7 cellular contexts compared by ENCODE assay signal in the genomic region with DNA sequence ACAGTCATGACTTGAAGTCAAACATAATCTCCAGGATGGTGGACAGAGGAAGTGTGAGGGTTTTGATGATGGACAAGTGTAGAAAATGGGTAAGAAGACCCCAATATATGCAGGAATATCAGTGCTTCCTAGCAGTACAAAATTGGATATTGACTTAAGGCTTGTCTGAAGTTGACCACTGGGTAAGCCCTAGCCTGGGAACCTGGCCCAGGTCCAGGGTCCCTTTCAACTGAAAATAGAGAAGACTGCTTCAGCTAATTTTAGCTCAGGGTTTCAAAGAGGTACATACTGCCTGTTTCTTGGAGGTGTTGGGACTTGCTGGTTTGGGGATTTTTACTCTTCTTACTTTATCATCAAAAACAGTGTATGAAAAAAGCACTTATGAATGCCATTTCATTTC. TPM values are rescaled to one million over a fixed set of nuclear protein-coding genes. Genes with fewer than 3 reads are reported as not detected.
A peak's percentile ranks its signal among the peaks of the same experiment; 100 is the strongest.
DNase-seq lines count a peak whose midpoint lies in the region; ATAC-seq and TF ChIP-seq lines count a peak whose summit lies in the region.

No MANE protein-coding gene starts in this region.

- peaks cover 9% of the 10 kb centered on the region for H3K36me3 Mint-ChIP-seq in activated naive CD8-positive, alpha-beta T cell

- peaks cover 5% of the 10 kb centered on the region for H3K36me3 ChIP-seq in osteoblast (ENCODE audit: insufficient read depth, low read length)

- no peak overlapping the region for H3K4me3 ChIP-seq in osteoblast (ENCODE audit: insufficient read depth, low read length)

- ATAC-seq in GM18858 (IDR thresholded peaks at IDR 0.05; ENCODE audit: unreplicated experiment) (peak; percentile 21), HG02763 (IDR thresholded peaks at IDR 0.05; ENCODE audit: unreplicated experiment) (peak; percentile 15)

- H3K27me3 ChIP-seq in osteoblast (ENCODE audit: insufficient read depth, low read length), result no peaks in the 10 kb centered on the region

- peaks cover 76% of the 10 kb centered on the region for H3K79me2 ChIP-seq in osteoblast (ENCODE audit: insufficient read depth, low read length)

- peaks cover 67% of the 10 kb centered on the region for H4K20me1 ChIP-seq in osteoblast (ENCODE audit: insufficient read depth, low read length)

- DNase-seq in osteoblast (ENCODE audit: insufficient read length, low spot score, missing footprints) (peak; percentile 55), SKM-1 (lab: John Stamatoyannopoulos, UW; ENCODE audit: unreplicated experiment) (no peak), T-helper 9 cell (no peak), activated gamma-delta T cell treated with Interleukin-2 at 50 U/mL for 16 hours (no peak)

- no peaks in the 10 kb centered on the region for H3K27me3 Mint-ChIP-seq in activated naive CD8-positive, alpha-beta T cell

- H2AFZ ChIP-seq in osteoblast (ENCODE audit: low read length), result no peak overlapping the region

- TF ChIP-seq CTCF in osteoblast (IDR thresholded peaks at IDR 0.05; ENCODE audit: extremely low read depth, low read depth, low read length), result no peak

- peak overlapping the region; percentile 51 for H3K27ac Mint-ChIP-seq in activated naive CD8-positive, alpha-beta T cell

- H3K9me3 ChIP-seq in osteoblast (ENCODE audit: low read depth, low read length), result no peaks in the 10 kb centered on the region

- H3K9me3 Mint-ChIP-seq in activated naive CD8-positive, alpha-beta T cell (ENCODE audit: low read depth), result no peaks in the 10 kb centered on the region

- H3K4me3 Mint-ChIP-seq in activated naive CD8-positive, alpha-beta T cell, result peak overlapping the region; percentile 24

- peaks cover 62% of the 10 kb centered on the region for H3K4me1 Mint-ChIP-seq in activated naive CD8-positive, alpha-beta T cell (ENCODE audit: low read depth)

- H3K4me2 ChIP-seq in osteoblast (ENCODE audit: insufficient read depth, low read length), result peak overlapping the region; percentile 8

- H3K4me1 ChIP-seq in osteoblast (ENCODE audit: insufficient read depth, low read length), result peaks cover 20% of the 10 kb centered on the region

- H3K27ac ChIP-seq in osteoblast (ENCODE audit: low read depth, low read length), result no peak overlapping the region

RNA-seq across cellular contexts. Expression of a gene that starts 4.7 kb away (rescaled TPM):
- total RNA-seq in osteoblast, result 70.6 and 77.5 TPM in 2 replicates

RNA-seq across cellular contexts. Expression of a gene that starts 32.9 kb away (rescaled TPM):
- total RNA-seq in osteoblast, result 1,871 and 2,086 TPM in 2 replicates

RNA-seq across cellular contexts. Expression of a gene that starts 33.0 kb away (rescaled TPM):
- total RNA-seq in osteoblast, result 11.9 and 14.7 TPM in 2 replicates
